ENCODE assay signal across 13 cellular contexts in the genomic region with DNA sequence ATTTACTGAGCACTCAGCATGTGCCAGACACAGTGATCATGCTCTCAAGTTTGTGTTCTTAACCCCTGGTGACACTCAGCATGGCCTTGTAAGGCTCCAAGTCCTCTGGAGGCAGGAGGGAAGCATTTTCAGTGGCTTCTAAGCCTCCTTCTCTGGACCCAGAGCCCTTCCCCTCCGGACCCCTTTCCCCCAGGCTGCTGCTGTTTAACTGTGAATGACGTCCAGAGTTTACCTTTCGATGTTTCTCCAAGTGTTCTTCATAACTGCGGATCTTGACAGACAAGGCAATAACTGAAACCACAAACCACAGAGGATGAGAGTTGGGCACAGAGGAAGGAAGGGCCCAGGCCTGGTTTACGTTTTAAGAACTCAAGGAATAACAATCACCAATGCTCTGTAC. TPM values are rescaled to one million over a fixed set of nuclear protein-coding genes. Genes with fewer than 3 reads are reported as not detected.
DNase-seq lines count a peak whose midpoint lies in the region; ATAC-seq and TF ChIP-seq lines count a peak whose summit lies in the region.
"Had no signal": no experiment of that assay in that cellular context is flagged by ENCODE, and none has a peak within 500 bp of the region (broad histone marks: within the 10 kb centered on the region; RNA-seq: fewer than 3 reads in every experiment).

No MANE protein-coding gene starts in this region.

- H3K36me3 ChIP-seq in sigmoid colon: peaks cover 23 to 84% (median 40%) of the 10 kb centered on the region in 4 donors

- TF ChIP-seq POLR2A in sigmoid colon (IDR thresholded peaks at IDR 0.05): no peak

- peaks cover 0 to 6% (median 6%) of the 10 kb centered on the region in 4 donors for H3K4me1 ChIP-seq in sigmoid colon
- H3K4me1 ChIP-seq: colonic mucosa had no signal

- POLR2A ChIA-PET in activated CD4-positive, alpha-beta memory T cell treated with anti-CD3 and anti-CD28 coated beads, Interleukin-2, amount 10 ng/mL, durations not matched to agents 7 days and 5 days (lab: Charles Lee): interaction anchor here (0.9 kb wide), 1 partner anchor 25 kb away, joined by 3 read pairs; no protein-coding TSS in a partner anchor

- no peak for DNase-seq in activated T-cell treated with anti-CD3 and anti-CD28 coated beads, Interleukin-2, amount 50 U/mL, for 72 hours
- DNase-seq in activated T-cell treated with anti-CD3 and anti-CD28 coated beads, Interleukin-2, amount 50 U/mL, for 1 hour: no peak
- peak; percentile 46 for DNase-seq in activated CD4-positive, alpha-beta memory T cell treated with anti-CD3 and anti-CD28 coated beads, Interleukin-2, amount 10 ng/mL, durations not matched to agents 7 days and 5 days
- DNase-seq in stimulated activated effector memory CD8-positive, alpha-beta T cell treated with anti-CD3 and anti-CD28 coated beads, Interleukin-12 subunit alpha, Interleukin-12 subunit beta, amount 100 ng/mL, for 72 hours (ENCODE audit: low spot score in 2 of 2): no peak
- no peak for DNase-seq in sigmoid colon
- DNase-seq: activated CD8-positive, alpha-beta memory T cell treated with anti-CD3 and anti-CD28 coated beads, Interleukin-2, amount 50 U/mL, for 4 hours; colonic mucosa; glutamatergic neuron; NCI-H2171 treated with DMSO at 0.1 percent for 48 hours; SHP77 treated with DMSO at 0.1 percent for 48 hours; stomach had no signal

- no peak for TF ChIP-seq CTCF in sigmoid colon (IDR thresholded peaks at IDR 0.05)

- H3K36me3 Mint-ChIP-seq in activated T-cell treated with anti-CD3 and anti-CD28 coated beads, Interleukin-2, amount 50 U/mL, for 72 hours (ENCODE audit: insufficient read depth in 2 of 2): peaks cover 3 to 39% of the 10 kb centered on the region in 2 donors
- peaks cover 69% of the 10 kb centered on the region for H3K36me3 Mint-ChIP-seq in activated CD4-positive, alpha-beta memory T cell treated with anti-CD3 and anti-CD28 coated beads, Interleukin-2, amount 10 ng/mL, durations not matched to agents 7 days and 5 days (ENCODE audit: low read depth)
- H3K36me3 Mint-ChIP-seq in stimulated activated effector memory CD8-positive, alpha-beta T cell treated with anti-CD3 and anti-CD28 coated beads, Interleukin-12 subunit alpha, Interleukin-12 subunit beta, amount 100 ng/mL, for 72 hours: peaks cover 69% of the 10 kb centered on the region

- 45 to 81% methylated on average over 5 of the region's 5 CpGs for WGBS in sigmoid colon, 2 donors

- H3K9me3 ChIP-seq in sigmoid colon: no peaks in the 10 kb centered on the region
- H3K9me3 ChIP-seq: colonic mucosa, stomach had no signal

- intact Hi-C loops in sigmoid colon (cut with DNase I): no loop called here

- H3K27ac Mint-ChIP-seq in activated T-cell treated with anti-CD3 and anti-CD28 coated beads, Interleukin-2, amount 50 U/mL, for 72 hours: peak overlapping the region; percentile 39
- peak overlapping the region; percentile 92 for H3K27ac Mint-ChIP-seq in activated CD4-positive, alpha-beta memory T cell treated with anti-CD3 and anti-CD28 coated beads, Interleukin-2, amount 10 ng/mL, durations not matched to agents 7 days and 5 days
- peak overlapping the region; percentile 89 for H3K27ac Mint-ChIP-seq in stimulated activated effector memory CD8-positive, alpha-beta T cell treated with anti-CD3 and anti-CD28 coated beads, Interleukin-12 subunit alpha, Interleukin-12 subunit beta, amount 100 ng/mL, for 72 hours

- H3K4me1 Mint-ChIP-seq in activated T-cell treated with anti-CD3 and anti-CD28 coated beads, Interleukin-2, amount 50 U/mL, for 72 hours (ENCODE audit: low read depth): peaks cover 55% of the 10 kb centered on the region
- H3K4me1 Mint-ChIP-seq in activated CD4-positive, alpha-beta memory T cell treated with anti-CD3 and anti-CD28 coated beads, Interleukin-2, amount 10 ng/mL, durations not matched to agents 7 days and 5 days: peaks cover 66% of the 10 kb centered on the region
- peaks cover 43% of the 10 kb centered on the region for H3K4me1 Mint-ChIP-seq in stimulated activated effector memory CD8-positive, alpha-beta T cell treated with anti-CD3 and anti-CD28 coated beads, Interleukin-12 subunit alpha, Interleukin-12 subunit beta, amount 100 ng/mL, for 72 hours

- peak in 1 of 2 donors; percentile 19 for ATAC-seq in activated T-cell treated with anti-CD3 and anti-CD28 coated beads, Interleukin-2, amount 50 U/mL, for 72 hours (replicated peaks in 1 of 2)
- ATAC-seq in stimulated activated effector memory CD8-positive, alpha-beta T cell treated with anti-CD3 and anti-CD28 coated beads, Interleukin-12 subunit alpha, Interleukin-12 subunit beta, amount 100 ng/mL, for 72 hours: no peak
- no peak for ATAC-seq in GM18867 (IDR thresholded peaks at IDR 0.05; ENCODE audit: unreplicated experiment)

- no peaks in the 10 kb centered on the region for H3K27me3 ChIP-seq in sigmoid colon
- H3K27me3 ChIP-seq: colonic mucosa, stomach had no signal

- H3K27ac ChIP-seq in sigmoid colon: no peak overlapping the region
- H3K27ac ChIP-seq: colonic mucosa, skin epidermis had no signal

- no peak for TF ChIP-seq EP300 in sigmoid colon (IDR thresholded peaks at IDR 0.05)

- CTCF ChIA-PET in activated CD4-positive, alpha-beta memory T cell treated with anti-CD3 and anti-CD28 coated beads, Interleukin-2, amount 10 ng/mL, durations not matched to agents 7 days and 5 days (lab: Charles Lee): interaction anchor here (1.0 kb wide), 1 partner anchor 58 kb away, joined by 3 read pairs; no protein-coding TSS in a partner anchor

- H3K4me3 Mint-ChIP-seq in activated T-cell treated with anti-CD3 and anti-CD28 coated beads, Interleukin-2, amount 50 U/mL, for 72 hours: peak overlapping the region; percentile 31 to 86
- peak overlapping the region; percentile 63 for H3K4me3 Mint-ChIP-seq in activated CD4-positive, alpha-beta memory T cell treated with anti-CD3 and anti-CD28 coated beads, Interleukin-2, amount 10 ng/mL, durations not matched to agents 7 days and 5 days
- no peak overlapping the region for H3K4me3 Mint-ChIP-seq in stimulated activated effector memory CD8-positive, alpha-beta T cell treated with anti-CD3 and anti-CD28 coated beads, Interleukin-12 subunit alpha, Interleukin-12 subunit beta, amount 100 ng/mL, for 72 hours

- no peaks in the 10 kb centered on the region for H3K27me3 Mint-ChIP-seq in activated T-cell treated with anti-CD3 and anti-CD28 coated beads, Interleukin-2, amount 50 U/mL, for 72 hours (ENCODE audit: low read depth)
- no peaks in the 10 kb centered on the region for H3K27me3 Mint-ChIP-seq in activated CD4-positive, alpha-beta memory T cell treated with anti-CD3 and anti-CD28 coated beads, Interleukin-2, amount 10 ng/mL, durations not matched to agents 7 days and 5 days

- H3K9me3 Mint-ChIP-seq in activated T-cell treated with anti-CD3 and anti-CD28 coated beads, Interleukin-2, amount 50 U/mL, for 72 hours: no peaks in the 10 kb centered on the region
- no peaks in the 10 kb centered on the region for H3K9me3 Mint-ChIP-seq in activated CD4-positive, alpha-beta memory T cell treated with anti-CD3 and anti-CD28 coated beads, Interleukin-2, amount 10 ng/mL, durations not matched to agents 7 days and 5 days
- H3K9me3 Mint-ChIP-seq in stimulated activated effector memory CD8-positive, alpha-beta T cell treated with anti-CD3 and anti-CD28 coated beads, Interleukin-12 subunit alpha, Interleukin-12 subunit beta, amount 100 ng/mL, for 72 hours: no peaks in the 10 kb centered on the region

- H3K4me3 ChIP-seq in sigmoid colon: no peak overlapping the region
- H3K4me3 ChIP-seq: colonic mucosa, skin epidermis, stomach had no signal

RNA-seq across cellular contexts. Expression of gene MRPS15, which starts 6.5 kb away (rescaled TPM):
- total RNA-seq in activated T-cell treated with anti-CD3 and anti-CD28 coated beads, Interleukin-2, amount 50 U/mL, for 72 hours: 10 to 100 TPM; 71.7 to 74.5 TPM
- 10 to 100 TPM; 92.3 to 99.9 TPM for total RNA-seq in activated CD4-positive, alpha-beta memory T cell treated with anti-CD3 and anti-CD28 coated beads, Interleukin-2, amount 10 ng/mL, durations not matched to agents 7 days and 5 days
- total RNA-seq in sigmoid colon: 100 to 1,000 TPM in 1 of 4 donors, 10 to 100 TPM in 3; 70.3 to 115 (median 79.0) TPM
- polyA plus RNA-seq in sigmoid colon: 100 to 1,000 TPM in 2 of 3 donors, 10 to 100 TPM in 1; 81.1 to 103 (median 103) TPM

RNA-seq across cellular contexts. Expression of gene OSCP1, which starts 7.4 kb away (rescaled TPM):
- total RNA-seq in activated T-cell treated with anti-CD3 and anti-CD28 coated beads, Interleukin-2, amount 50 U/mL, for 72 hours: 1 to 10 TPM; 1.4 to 2.1 TPM
- total RNA-seq in activated CD4-positive, alpha-beta memory T cell treated with anti-CD3 and anti-CD28 coated beads, Interleukin-2, amount 10 ng/mL, durations not matched to agents 7 days and 5 days: 1 to 10 TPM; 1.3 to 1.7 TPM
- 10 to 100 TPM; 10.2 to 15.3 (median 10.7) TPM for total RNA-seq in sigmoid colon
- polyA plus RNA-seq in sigmoid colon: 1 to 10 TPM in 2 of 3 donors, not detected in 1; 1.8 to 3.7 TPM

RNA-seq across cellular contexts. Expression of gene CSF3R, which starts 25.0 kb away (rescaled TPM):
- total RNA-seq in activated T-cell treated with anti-CD3 and anti-CD28 coated beads, Interleukin-2, amount 50 U/mL, for 72 hours: under 1 TPM; 0.30 to 0.79 TPM
- under 1 TPM; 0.43 TPM for total RNA-seq in activated CD4-positive, alpha-beta memory T cell treated with anti-CD3 and anti-CD28 coated beads, Interleukin-2, amount 10 ng/mL, durations not matched to agents 7 days and 5 days
- 1 to 10 TPM; 7.5 to 9.1 (median 8.6) TPM for total RNA-seq in sigmoid colon
- polyA plus RNA-seq in sigmoid colon: 1 to 10 TPM; 3.9 to 4.2 (median 3.9) TPM

RNA-seq across cellular contexts. Expression of gene LSM10, which starts 60.0 kb away (rescaled TPM):
- 10 to 100 TPM; 56.5 to 66.2 TPM for total RNA-seq in activated T-cell treated with anti-CD3 and anti-CD28 coated beads, Interleukin-2, amount 50 U/mL, for 72 hours
- total RNA-seq in activated CD4-positive, alpha-beta memory T cell treated with anti-CD3 and anti-CD28 coated beads, Interleukin-2, amount 10 ng/mL, durations not matched to agents 7 days and 5 days: 10 to 100 TPM; 41.4 TPM
- total RNA-seq in sigmoid colon: 100 to 1,000 TPM in 2 of 4 donors, 10 to 100 TPM in 2; 56.6 to 114 (median 90.0) TPM
- polyA plus RNA-seq in sigmoid colon: 10 to 100 TPM; 50.5 to 51.3 (median 50.9) TPM

Comparison
In these comparisons a context has a peak if more than half of its experiments do, and no peak if none do; other contexts are left out.
1. H3K27ac Mint-ChIP-seq: peak in every context shown above with its lines; median percentile 92 in activated CD4-positive, alpha-beta memory T cell treated with anti-CD3 and anti-CD28 coated beads, Interleukin-2, amount 10 ng/mL, durations not matched to agents 7 days and 5 days; 89 in stimulated activated effector memory CD8-positive, alpha-beta T cell treated with anti-CD3 and anti-CD28 coated beads, Interleukin-12 subunit alpha, Interleukin-12 subunit beta, amount 100 ng/mL, for 72 hours; 39 in activated T-cell treated with anti-CD3 and anti-CD28 coated beads, Interleukin-2, amount 50 U/mL, for 72 hours.
2. RNA of gene CSF3R, which starts 25.0 kb away (total RNA-seq): 7.5 to 9.1 TPM in sigmoid colon; 0.30 to 0.79 TPM in activated T-cell treated with anti-CD3 and anti-CD28 coated beads, Interleukin-2, amount 50 U/mL, for 72 hours and 0.43 TPM in activated CD4-positive, alpha-beta memory T cell treated with anti-CD3 and anti-CD28 coated beads, Interleukin-2, amount 10 ng/mL, durations not matched to agents 7 days and 5 days; every median in the first group is over 4 times any median in the second.